Comparison of ENCODE assay signal across 26 cellular contexts in the genomic region with DNA sequence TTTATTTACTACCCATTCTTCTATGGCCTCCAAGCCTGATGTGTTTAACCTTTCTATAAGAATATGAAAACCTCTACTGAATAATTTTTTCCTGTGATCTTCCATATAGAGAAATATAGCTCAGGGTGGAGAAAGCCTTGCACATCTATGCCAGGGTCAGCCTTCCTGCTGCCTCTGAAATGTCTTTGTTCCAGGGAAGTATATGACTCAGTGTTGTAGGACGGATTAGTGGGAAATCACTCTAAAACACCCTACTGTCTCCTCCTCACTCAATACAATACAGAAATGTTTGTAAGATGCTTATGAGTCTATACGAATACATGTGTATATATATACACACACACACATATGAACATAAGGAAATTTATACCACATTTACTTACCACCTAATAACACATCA.
"Had no signal": no experiment of that assay in that cellular context is flagged by ENCODE, and none has a peak within 500 bp of the region (broad histone marks: within the 10 kb centered on the region; RNA-seq: fewer than 3 reads in every experiment).

No MANE protein-coding gene starts in this region.

- H3K27me3 ChIP-seq: brain microvascular endothelial cell, heart left ventricle, pancreas, sigmoid colon, vagina had no signal

- DNase-seq: activated CD4-positive, alpha-beta T cell treated with anti-CD3 and anti-CD28 coated beads for 36 hours; activated CD4-positive, alpha-beta T cell treated with anti-CD3 and anti-CD28 coated beads, Interleukin-2, amount 50 U/mL, for 4 hours; activated CD4-positive, CD25-positive, alpha-beta regulatory T cell; activated naive CD4-positive, alpha-beta T cell; activated T-cell treated with anti-CD3 and anti-CD28 coated beads for 4 hours; activated T-cell treated with anti-CD3 and anti-CD28 coated beads, Interleukin-2, amount 50 U/mL, for 72 hours; aorta; brain microvascular endothelial cell; cortex of kidney; effector memory CD8-positive, alpha-beta T cell; heart left ventricle; hypothalamus; immature natural killer cell; midbrain; naive thymus-derived CD4-positive, alpha-beta T cell; nucleus accumbens; pancreas; psoas muscle; sigmoid colon; small intestine; stimulated activated CD4-positive, alpha-beta T cell treated with anti-CD3 and anti-CD28 coated beads, Interleukin-4, amount 100 ng/mL, for 24 hours; stimulated activated naive CD8-positive, alpha-beta T cell treated with anti-CD3 and anti-CD28 coated beads, Interleukin-15, amount 100 ng/mL, for 72 hours; substantia nigra had no signal

- ATAC-seq: activated CD4-positive, alpha-beta T cell treated with anti-CD3 and anti-CD28 coated beads for 36 hours; activated naive CD4-positive, alpha-beta T cell treated with anti-CD3 and anti-CD28 coated beads, Interleukin-2, amount 50 U/mL, for 72 hours; activated T-cell treated with anti-CD3 and anti-CD28 coated beads, Interleukin-2, amount 50 U/mL, for 72 hours; effector memory CD8-positive, alpha-beta T cell; heart left ventricle; naive thymus-derived CD4-positive, alpha-beta T cell; pancreas; psoas muscle; stimulated activated effector memory CD8-positive, alpha-beta T cell treated with anti-CD3 and anti-CD28 coated beads, Interleukin-12 subunit alpha, Interleukin-12 subunit beta, amount 100 ng/mL, for 72 hours; stimulated activated naive CD8-positive, alpha-beta T cell treated with anti-CD3 and anti-CD28 coated beads, Interleukin-15, amount 100 ng/mL, for 72 hours had no signal

- H3K4me3 ChIP-seq: heart left ventricle, pancreas, psoas muscle, sigmoid colon, vagina had no signal

- H3K27ac ChIP-seq: brain microvascular endothelial cell, heart left ventricle, pancreas, psoas muscle, sigmoid colon, vagina had no signal

- H3K9me3 ChIP-seq: heart left ventricle, pancreas, psoas muscle, sigmoid colon, vagina had no signal

- H3K36me3 ChIP-seq: brain microvascular endothelial cell, heart left ventricle, pancreas, sigmoid colon, vagina had no signal

- H3K4me1 ChIP-seq: heart left ventricle, pancreas, psoas muscle, sigmoid colon, vagina had no signal
